Comparison of ENCODE assay signal across 8 cellular contexts in genomic region chr12:66861157-66861750, GRCh38.
DNase-seq lines count a peak whose midpoint lies in the region; ATAC-seq lines count a peak whose summit lies in the region.

No MANE protein-coding gene starts in this region.

- intact Hi-C loops in naive thymus-derived CD4-positive, alpha-beta T cell (cut with micrococcal nuclease) = loop anchor here (1.0 to 10.0 kb wide), 12 partner anchors 144 to 1304 kb away; no protein-coding TSS in a partner anchor

- no peaks in the 10 kb centered on the region for H3K9me3 ChIP-seq in naive thymus-derived CD4-positive, alpha-beta T cell (ENCODE audit: control insufficient read depth in 2 of 3, low read length in 3 of 3)

- no peak overlapping the region for H3K4me3 ChIP-seq in naive thymus-derived CD4-positive, alpha-beta T cell (ENCODE audit: low read length)

- CTCF ChIA-PET in naive thymus-derived CD4-positive, alpha-beta T cell (lab: Charles Lee) = interaction anchor here (0.7 to 4.8 kb wide), 12 partner anchors 10 to 592 kb away, joined by 3 to 29 read pairs (median 6); no protein-coding TSS in a partner anchor

- H3K4me1 ChIP-seq in naive thymus-derived CD4-positive, alpha-beta T cell (ENCODE audit: control insufficient read depth in 2 of 2, insufficient read depth in 2 of 2, low read length in 2 of 2) = no peaks in the 10 kb centered on the region

- no peak overlapping the region for H3K27ac ChIP-seq in naive thymus-derived CD4-positive, alpha-beta T cell (ENCODE audit: low read depth, low read length)

- H3K4me1 Mint-ChIP-seq in naive thymus-derived CD4-positive, alpha-beta T cell = peaks cover 4 to 24% (median 14%) of the 10 kb centered on the region in 7 donors

- no peaks in the 10 kb centered on the region for H3K36me3 Mint-ChIP-seq in naive thymus-derived CD4-positive, alpha-beta T cell

- no peaks in the 10 kb centered on the region for H3K36me3 ChIP-seq in naive thymus-derived CD4-positive, alpha-beta T cell (ENCODE audit: control insufficient read depth in 2 of 3, insufficient read depth in 3 of 3, low read length in 3 of 3)

- POLR2A ChIA-PET in naive thymus-derived CD4-positive, alpha-beta T cell (lab: Charles Lee) = interaction anchor here (0.6 kb wide), 1 partner anchor 1490 kb away, joined by 4 read pairs; no protein-coding TSS in a partner anchor

- peaks cover 0 to 11% (median 9%) of the 10 kb centered on the region in 5 donors for H3K27me3 Mint-ChIP-seq in naive thymus-derived CD4-positive, alpha-beta T cell

- H3K27ac Mint-ChIP-seq in naive thymus-derived CD4-positive, alpha-beta T cell = no peak overlapping the region

- H3K9me3 Mint-ChIP-seq in naive thymus-derived CD4-positive, alpha-beta T cell = no peaks in the 10 kb centered on the region

- peak; percentile 40 for DNase-seq in NOMO-1 treated with DMSO at 0.1 percent for 48 hours (lab: John Stamatoyannopoulos, UW; ENCODE audit: unreplicated experiment)
- no peak for DNase-seq in NOMO-1 treated with dmso at 0.1 percent for 144 hours (lab: John Stamatoyannopoulos, UW; ENCODE audit: unreplicated experiment)
- DNase-seq in NCI-H460 (ENCODE audit: extremely low read depth, low read depth) = peak; percentile 48
- DNase-seq in activated CD8-positive, alpha-beta memory T cell treated with anti-CD3 and anti-CD28 coated beads for 48 hours (ENCODE audit: low read depth in 2 of 3, low spot score in 2 of 3) = peak; percentile 3 to 28 (median 14)
- DNase-seq in epidermal melanocyte (ENCODE audit: insufficient read length, low spot score) = peak; percentile 31
- peak; percentile 27 to 69 (median 57) for DNase-seq in naive thymus-derived CD4-positive, alpha-beta T cell
- DNase-seq in stimulated activated CD8-positive, alpha-beta memory T cell treated with anti-CD3 and anti-CD28 coated beads, Interleukin-7, amount 100 ng/mL, for 4 hours (ENCODE audit: low read depth in 2 of 2) = peak; percentile 9 to 50

- H3K4me3 Mint-ChIP-seq in naive thymus-derived CD4-positive, alpha-beta T cell = no peak overlapping the region

- H3K27me3 ChIP-seq in naive thymus-derived CD4-positive, alpha-beta T cell (ENCODE audit: control insufficient read depth in 2 of 2, insufficient read depth in 2 of 2, low read length in 2 of 2) = no peaks in the 10 kb centered on the region

- peak; percentile 68 for ATAC-seq in HG03103 (IDR thresholded peaks at IDR 0.05; ENCODE audit: low read depth, unreplicated experiment)
- peak; percentile 78 for ATAC-seq in naive thymus-derived CD4-positive, alpha-beta T cell
